In the genomic region with DNA sequence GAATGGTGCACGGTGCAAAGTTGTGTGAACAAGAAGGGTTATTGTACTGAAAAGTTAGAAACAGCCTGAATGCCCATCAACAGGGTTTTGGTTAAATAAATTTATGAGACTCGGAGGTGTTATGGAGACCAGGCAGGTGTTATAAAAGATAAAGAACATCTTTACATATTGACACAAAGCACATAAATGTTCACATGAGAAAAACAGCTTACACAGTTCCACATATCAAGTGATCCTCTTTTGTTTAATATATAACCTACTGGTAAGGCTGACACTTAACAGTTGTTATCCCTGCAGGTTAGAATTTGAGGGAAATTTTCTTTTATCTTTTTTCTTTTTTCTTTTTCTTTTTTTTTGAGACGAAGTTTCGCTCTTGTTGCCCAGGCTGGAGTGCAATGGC, we compare ENCODE assay signal across 7 cellular contexts. TPM values are rescaled to one million over a fixed set of nuclear protein-coding genes. Genes with fewer than 3 reads are reported as not detected.
"Had no signal": no experiment of that assay in that cellular context is flagged by ENCODE, and none has a peak within 500 bp of the region (broad histone marks: within the 10 kb centered on the region; RNA-seq: fewer than 3 reads in every experiment).

No MANE protein-coding gene starts in this region.

- ATAC-seq: GM23338, HepG2 had no signal

- DNase-seq: H9, HCEC 1CT, KBM-7 had no signal

RNA-seq across cellular contexts. Expression of gene CXCR1, which starts 30.2 kb away (rescaled TPM):
- total RNA-seq: GM23338, H1, H9, HepG2, HT1080 had no signal
